1 cellular context compared by ENCODE assay signal in the genomic region with DNA sequence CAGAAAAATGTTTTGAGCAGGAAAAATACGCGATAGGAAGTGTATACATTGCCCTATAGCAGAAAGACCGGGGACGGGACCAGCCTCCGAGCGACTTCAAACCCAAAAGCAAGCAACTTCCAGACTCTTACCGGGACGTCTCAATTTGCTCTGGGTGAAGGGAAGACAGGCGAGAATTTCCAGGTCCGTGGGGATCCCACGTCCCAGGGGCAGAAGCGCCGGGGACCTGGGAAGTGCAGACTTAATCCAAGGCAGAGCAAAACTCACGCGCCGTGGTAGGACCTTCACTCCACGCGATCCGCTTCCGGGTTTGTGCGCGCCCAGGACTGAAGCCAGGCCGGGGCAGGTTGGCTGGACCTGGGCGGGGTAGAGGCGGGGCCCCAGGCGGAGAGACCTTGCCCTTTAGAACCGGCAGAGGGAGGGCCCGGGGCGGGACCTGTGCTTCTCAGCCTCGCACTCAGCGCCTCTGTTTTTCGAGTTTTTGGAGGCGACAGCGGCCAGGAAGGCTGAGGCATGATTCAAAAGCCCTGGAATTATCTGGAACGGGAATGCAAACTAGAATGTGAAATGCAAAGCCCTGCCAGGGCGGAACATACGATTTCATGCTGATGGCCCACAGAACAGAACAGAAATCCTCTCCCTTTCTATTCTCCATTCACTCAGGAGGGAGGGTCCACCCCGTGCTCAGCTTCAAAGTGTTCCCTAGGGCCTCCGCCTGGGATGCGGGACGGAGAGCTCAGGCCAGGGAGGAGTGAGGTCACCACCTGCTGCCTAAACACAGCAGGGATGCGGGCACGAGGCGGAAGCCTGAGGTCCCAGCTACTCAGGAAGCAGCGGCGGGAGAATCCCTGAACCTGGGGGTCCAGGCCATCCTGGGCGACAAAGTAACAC.
TF ChIP-seq lines count a peak whose summit lies in the region.
"Not testable (repeated sequence)": the region's sequence is repeated elsewhere in the genome, so short reads cannot be mapped to it uniquely, and the experiment has no call there.

A gene (minus strand): TSS at position 328 of the 891 bp plus-strand sequence. CDS start 7,903 bp downstream, outside the sequence.

TF ChIP-seq in HepG2, 621 proteins besides CTCF, POLR2A, EP300 and RAD21 (continued from another document and continues in another):
- TF ChIP-seq, protein P1, sequence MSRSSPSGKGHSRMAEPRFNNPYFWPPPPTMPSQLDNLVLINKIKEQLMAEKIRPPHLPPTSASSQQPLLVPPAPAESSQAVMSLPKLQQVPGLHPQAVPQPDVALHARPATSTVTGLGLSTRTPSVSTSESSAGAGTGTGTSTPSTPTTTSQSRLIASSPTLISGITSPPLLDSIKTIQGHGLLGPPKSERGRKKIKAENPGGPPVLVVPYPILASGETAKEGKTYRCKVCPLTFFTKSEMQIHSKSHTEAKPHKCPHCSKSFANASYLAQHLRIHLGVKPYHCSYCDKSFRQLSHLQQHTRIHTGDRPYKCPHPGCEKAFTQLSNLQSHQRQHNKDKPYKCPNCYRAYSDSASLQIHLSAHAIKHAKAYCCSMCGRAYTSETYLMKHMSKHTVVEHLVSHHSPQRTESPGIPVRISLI (CRISPR knock-in tag; IDR thresholded peaks at IDR 0.05; ENCODE audit: borderline replicate concordance): 0 out of 2 replicates have a peak, but pooled peaks have one; percentile 18
- TF ChIP-seq MED1 (CRISPR knock-in tag; IDR thresholded peaks at IDR 0.05) (peak; percentile 49; the same call in 1 of the 2 replicates), RBFOX2 (IDR thresholded peaks at IDR 0.05; ENCODE audit: low read depth, low read length) (peak; percentile 64), NONO (CRISPR knock-in tag; conservative IDR thresholded peaks at IDR 0.05) (0 out of 2 replicates have a peak, but pooled peaks have one; percentile 10), ZNF501 (CRISPR knock-in tag; IDR thresholded peaks at IDR 0.05) (peak; percentile 49; the same call in 1 of the 2 replicates), ZSCAN21 (CRISPR knock-in tag; IDR thresholded peaks at IDR 0.05; ENCODE audit: borderline replicate concordance) (peak; percentile 47; the same call in 1 of the 2 replicates), HOXD1 (CRISPR knock-in tag; IDR thresholded peaks at IDR 0.05) (0 out of 2 replicates have a peak, but pooled peaks have one; percentile 62), GATAD2A (CRISPR knock-in tag; IDR thresholded peaks at IDR 0.05) (peak; percentile 27; the same call in 1 of the 2 replicates), ZNF274 (CRISPR knock-in tag; IDR thresholded peaks at IDR 0.05) (peak; percentile 44; the same call in 1 of the 2 replicates), KAT8 (CRISPR knock-in tag; IDR thresholded peaks at IDR 0.05) (peak; percentile 77), ZNF598 (CRISPR knock-in tag; IDR thresholded peaks at IDR 0.05; ENCODE audit: borderline replicate concordance) (peak; percentile 49; the same call in 1 of the 2 replicates), SP5 (CRISPR knock-in tag; IDR thresholded peaks at IDR 0.05; ENCODE audit: borderline replicate concordance, low read depth) (peak; percentile 97), ZFP41 (CRISPR knock-in tag; IDR thresholded peaks at IDR 0.05; ENCODE audit: borderline replicate concordance) (0 out of 2 replicates have a peak, but pooled peaks have one; percentile 18), KLF12 (CRISPR knock-in tag; IDR thresholded peaks at IDR 0.05; ENCODE audit: borderline replicate concordance) (0 out of 2 replicates have a peak, but pooled peaks have one; percentile 51), MEIS2 (CRISPR knock-in tag; IDR thresholded peaks at IDR 0.05) (peak; percentile 19; the same call in 1 of the 2 replicates), LCORL (CRISPR knock-in tag; IDR thresholded peaks at IDR 0.05) (peak; percentile 91), SALL1 (CRISPR knock-in tag; IDR thresholded peaks at IDR 0.05) (0 out of 2 replicates have a peak, but pooled peaks have one; percentile 49), ELF1 (CRISPR knock-in tag; IDR thresholded peaks at IDR 0.05) (peak; percentile 96), KDM2A (CRISPR knock-in tag; IDR thresholded peaks at IDR 0.05; ENCODE audit: borderline replicate concordance, low read depth) (peak; percentile 42; the same call in 1 of the 2 replicates), FOXC1 (CRISPR knock-in tag; IDR thresholded peaks at IDR 0.05; ENCODE audit: borderline replicate concordance) (peak; percentile 74; the same call in 1 of the 2 replicates), PHF21A (CRISPR knock-in tag; IDR thresholded peaks at IDR 0.05) (peak; percentile 77), SPEN (CRISPR knock-in tag; IDR thresholded peaks at IDR 0.05; ENCODE audit: low read depth) (peak; percentile 66; the same call in 1 of the 2 replicates), SRSF1 (optimal IDR thresholded peaks at IDR 0.05; ENCODE audit: low read depth, low read length) (peak; percentile 59), FOXJ3 (CRISPR knock-in tag; IDR thresholded peaks at IDR 0.05; ENCODE audit: borderline replicate concordance) (peak; percentile 18; the same call in 1 of the 2 replicates)
- not testable (repeated sequence) for TF ChIP-seq NONO, LCORL (IDR thresholded peaks at IDR 0.05)
- TF ChIP-seq, protein P2, sequence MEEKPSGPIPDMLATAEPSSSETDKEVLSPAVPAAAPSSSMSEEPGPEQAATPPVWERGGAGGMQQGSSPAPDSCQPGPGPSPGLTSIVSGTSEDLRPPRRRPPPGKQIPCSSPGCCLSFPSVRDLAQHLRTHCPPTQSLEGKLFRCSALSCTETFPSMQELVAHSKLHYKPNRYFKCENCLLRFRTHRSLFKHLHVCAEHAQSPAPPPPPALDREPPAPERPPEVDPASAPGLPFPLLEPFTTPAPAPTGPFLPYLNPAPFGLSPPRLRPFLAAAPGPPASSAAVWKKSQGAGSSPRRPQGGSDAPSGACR (CRISPR knock-in tag; IDR thresholded peaks at IDR 0.05): 0 out of 2 replicates have a peak, but pooled peaks have one; percentile 10
- TF ChIP-seq, protein P3, sequence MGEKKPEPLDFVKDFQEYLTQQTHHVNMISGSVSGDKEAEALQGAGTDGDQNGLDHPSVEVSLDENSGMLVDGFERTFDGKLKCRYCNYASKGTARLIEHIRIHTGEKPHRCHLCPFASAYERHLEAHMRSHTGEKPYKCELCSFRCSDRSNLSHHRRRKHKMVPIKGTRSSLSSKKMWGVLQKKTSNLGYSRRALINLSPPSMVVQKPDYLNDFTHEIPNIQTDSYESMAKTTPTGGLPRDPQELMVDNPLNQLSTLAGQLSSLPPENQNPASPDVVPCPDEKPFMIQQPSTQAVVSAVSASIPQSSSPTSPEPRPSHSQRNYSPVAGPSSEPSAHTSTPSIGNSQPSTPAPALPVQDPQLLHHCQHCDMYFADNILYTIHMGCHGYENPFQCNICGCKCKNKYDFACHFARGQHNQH (CRISPR knock-in tag; IDR thresholded peaks at IDR 0.05): peak; percentile 69
- TF ChIP-seq, protein P4, sequence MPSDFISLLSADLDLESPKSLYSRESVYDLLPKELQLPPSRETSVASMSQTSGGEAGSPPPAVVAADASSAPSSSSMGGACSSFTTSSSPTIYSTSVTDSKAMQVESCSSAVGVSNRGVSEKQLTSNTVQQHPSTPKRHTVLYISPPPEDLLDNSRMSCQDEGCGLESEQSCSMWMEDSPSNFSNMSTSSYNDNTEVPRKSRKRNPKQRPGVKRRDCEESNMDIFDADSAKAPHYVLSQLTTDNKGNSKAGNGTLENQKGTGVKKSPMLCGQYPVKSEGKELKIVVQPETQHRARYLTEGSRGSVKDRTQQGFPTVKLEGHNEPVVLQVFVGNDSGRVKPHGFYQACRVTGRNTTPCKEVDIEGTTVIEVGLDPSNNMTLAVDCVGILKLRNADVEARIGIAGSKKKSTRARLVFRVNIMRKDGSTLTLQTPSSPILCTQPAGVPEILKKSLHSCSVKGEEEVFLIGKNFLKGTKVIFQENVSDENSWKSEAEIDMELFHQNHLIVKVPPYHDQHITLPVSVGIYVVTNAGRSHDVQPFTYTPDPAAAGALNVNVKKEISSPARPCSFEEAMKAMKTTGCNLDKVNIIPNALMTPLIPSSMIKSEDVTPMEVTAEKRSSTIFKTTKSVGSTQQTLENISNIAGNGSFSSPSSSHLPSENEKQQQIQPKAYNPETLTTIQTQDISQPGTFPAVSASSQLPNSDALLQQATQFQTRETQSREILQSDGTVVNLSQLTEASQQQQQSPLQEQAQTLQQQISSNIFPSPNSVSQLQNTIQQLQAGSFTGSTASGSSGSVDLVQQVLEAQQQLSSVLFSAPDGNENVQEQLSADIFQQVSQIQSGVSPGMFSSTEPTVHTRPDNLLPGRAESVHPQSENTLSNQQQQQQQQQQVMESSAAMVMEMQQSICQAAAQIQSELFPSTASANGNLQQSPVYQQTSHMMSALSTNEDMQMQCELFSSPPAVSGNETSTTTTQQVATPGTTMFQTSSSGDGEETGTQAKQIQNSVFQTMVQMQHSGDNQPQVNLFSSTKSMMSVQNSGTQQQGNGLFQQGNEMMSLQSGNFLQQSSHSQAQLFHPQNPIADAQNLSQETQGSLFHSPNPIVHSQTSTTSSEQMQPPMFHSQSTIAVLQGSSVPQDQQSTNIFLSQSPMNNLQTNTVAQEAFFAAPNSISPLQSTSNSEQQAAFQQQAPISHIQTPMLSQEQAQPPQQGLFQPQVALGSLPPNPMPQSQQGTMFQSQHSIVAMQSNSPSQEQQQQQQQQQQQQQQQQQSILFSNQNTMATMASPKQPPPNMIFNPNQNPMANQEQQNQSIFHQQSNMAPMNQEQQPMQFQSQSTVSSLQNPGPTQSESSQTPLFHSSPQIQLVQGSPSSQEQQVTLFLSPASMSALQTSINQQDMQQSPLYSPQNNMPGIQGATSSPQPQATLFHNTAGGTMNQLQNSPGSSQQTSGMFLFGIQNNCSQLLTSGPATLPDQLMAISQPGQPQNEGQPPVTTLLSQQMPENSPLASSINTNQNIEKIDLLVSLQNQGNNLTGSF (CRISPR knock-in tag; IDR thresholded peaks at IDR 0.05): peak; percentile 51
- TF ChIP-seq, protein P5, sequence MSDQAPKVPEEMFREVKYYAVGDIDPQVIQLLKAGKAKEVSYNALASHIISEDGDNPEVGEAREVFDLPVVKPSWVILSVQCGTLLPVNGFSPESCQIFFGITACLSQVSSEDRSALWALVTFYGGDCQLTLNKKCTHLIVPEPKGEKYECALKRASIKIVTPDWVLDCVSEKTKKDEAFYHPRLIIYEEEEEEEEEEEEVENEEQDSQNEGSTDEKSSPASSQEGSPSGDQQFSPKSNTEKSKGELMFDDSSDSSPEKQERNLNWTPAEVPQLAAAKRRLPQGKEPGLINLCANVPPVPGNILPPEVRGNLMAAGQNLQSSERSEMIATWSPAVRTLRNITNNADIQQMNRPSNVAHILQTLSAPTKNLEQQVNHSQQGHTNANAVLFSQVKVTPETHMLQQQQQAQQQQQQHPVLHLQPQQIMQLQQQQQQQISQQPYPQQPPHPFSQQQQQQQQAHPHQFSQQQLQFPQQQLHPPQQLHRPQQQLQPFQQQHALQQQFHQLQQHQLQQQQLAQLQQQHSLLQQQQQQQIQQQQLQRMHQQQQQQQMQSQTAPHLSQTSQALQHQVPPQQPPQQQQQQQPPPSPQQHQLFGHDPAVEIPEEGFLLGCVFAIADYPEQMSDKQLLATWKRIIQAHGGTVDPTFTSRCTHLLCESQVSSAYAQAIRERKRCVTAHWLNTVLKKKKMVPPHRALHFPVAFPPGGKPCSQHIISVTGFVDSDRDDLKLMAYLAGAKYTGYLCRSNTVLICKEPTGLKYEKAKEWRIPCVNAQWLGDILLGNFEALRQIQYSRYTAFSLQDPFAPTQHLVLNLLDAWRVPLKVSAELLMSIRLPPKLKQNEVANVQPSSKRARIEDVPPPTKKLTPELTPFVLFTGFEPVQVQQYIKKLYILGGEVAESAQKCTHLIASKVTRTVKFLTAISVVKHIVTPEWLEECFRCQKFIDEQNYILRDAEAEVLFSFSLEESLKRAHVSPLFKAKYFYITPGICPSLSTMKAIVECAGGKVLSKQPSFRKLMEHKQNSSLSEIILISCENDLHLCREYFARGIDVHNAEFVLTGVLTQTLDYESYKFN (CRISPR knock-in tag; conservative IDR thresholded peaks at IDR 0.05): peak; percentile 78
- TF ChIP-seq, protein P6, sequence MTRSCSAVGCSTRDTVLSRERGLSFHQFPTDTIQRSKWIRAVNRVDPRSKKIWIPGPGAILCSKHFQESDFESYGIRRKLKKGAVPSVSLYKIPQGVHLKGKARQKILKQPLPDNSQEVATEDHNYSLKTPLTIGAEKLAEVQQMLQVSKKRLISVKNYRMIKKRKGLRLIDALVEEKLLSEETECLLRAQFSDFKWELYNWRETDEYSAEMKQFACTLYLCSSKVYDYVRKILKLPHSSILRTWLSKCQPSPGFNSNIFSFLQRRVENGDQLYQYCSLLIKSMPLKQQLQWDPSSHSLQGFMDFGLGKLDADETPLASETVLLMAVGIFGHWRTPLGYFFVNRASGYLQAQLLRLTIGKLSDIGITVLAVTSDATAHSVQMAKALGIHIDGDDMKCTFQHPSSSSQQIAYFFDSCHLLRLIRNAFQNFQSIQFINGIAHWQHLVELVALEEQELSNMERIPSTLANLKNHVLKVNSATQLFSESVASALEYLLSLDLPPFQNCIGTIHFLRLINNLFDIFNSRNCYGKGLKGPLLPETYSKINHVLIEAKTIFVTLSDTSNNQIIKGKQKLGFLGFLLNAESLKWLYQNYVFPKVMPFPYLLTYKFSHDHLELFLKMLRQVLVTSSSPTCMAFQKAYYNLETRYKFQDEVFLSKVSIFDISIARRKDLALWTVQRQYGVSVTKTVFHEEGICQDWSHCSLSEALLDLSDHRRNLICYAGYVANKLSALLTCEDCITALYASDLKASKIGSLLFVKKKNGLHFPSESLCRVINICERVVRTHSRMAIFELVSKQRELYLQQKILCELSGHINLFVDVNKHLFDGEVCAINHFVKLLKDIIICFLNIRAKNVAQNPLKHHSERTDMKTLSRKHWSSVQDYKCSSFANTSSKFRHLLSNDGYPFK (CRISPR knock-in tag; IDR thresholded peaks at IDR 0.05; ENCODE audit: borderline replicate concordance): peak; percentile 49; the same call in 1 of the 2 replicates
- TF ChIP-seq, protein P7, sequence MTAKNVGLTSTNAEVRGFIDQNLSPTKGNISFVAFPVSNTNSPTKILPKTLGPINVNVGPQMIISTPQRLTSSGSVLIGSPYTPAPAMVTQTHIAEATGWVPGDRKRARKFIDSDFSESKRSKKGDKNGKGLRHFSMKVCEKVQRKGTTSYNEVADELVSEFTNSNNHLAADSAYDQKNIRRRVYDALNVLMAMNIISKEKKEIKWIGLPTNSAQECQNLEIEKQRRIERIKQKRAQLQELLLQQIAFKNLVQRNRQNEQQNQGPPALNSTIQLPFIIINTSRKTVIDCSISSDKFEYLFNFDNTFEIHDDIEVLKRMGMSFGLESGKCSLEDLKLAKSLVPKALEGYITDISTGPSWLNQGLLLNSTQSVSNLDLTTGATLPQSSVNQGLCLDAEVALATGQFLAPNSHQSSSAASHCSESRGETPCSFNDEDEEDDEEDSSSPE (CRISPR knock-in tag; IDR thresholded peaks at IDR 0.05): 0 out of 2 replicates have a peak, but pooled peaks have one; percentile 41
